In the genomic region with DNA sequence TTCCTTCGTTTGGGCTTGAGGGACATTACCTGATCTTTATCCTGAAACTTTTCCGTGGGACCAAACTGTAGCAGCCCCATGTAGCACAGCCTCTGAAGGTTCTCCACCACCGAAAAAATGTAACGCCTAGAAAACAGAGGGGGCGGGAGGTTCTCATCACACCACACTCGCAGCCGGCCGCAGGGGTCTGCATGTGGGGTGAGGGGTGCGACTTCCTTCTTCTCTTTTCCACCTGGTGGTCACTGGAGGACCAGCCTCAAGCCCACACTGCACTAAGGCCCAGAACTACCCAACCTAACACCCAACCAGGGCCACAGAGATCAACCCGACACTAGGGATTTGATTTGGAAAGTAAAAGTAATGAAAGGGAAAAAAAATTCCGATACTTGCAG, we compare ENCODE assay signal across 1 cellular context.
TF ChIP-seq lines count a peak whose summit lies in the region.

No MANE protein-coding gene starts in this region.

TF ChIP-seq in endothelial cell of umbilical vein, 7 proteins besides CTCF, POLR2A, EP300 and RAD21:
- TF ChIP-seq POLR2AphosphoS5 (IDR thresholded peaks at IDR 0.05; ENCODE audit: insufficient read depth, low read depth, low read length): no peak
- TF ChIP-seq MYC (IDR thresholded peaks at IDR 0.05; ENCODE audit: low read depth, low read length): no peak
- no peak for TF ChIP-seq EZH2 (IDR thresholded peaks at IDR 0.05; ENCODE audit: borderline replicate concordance, low read depth, low read length, severe bottlenecking)
- no peak for TF ChIP-seq FOS (IDR thresholded peaks at IDR 0.05; ENCODE audit: borderline replicate concordance, insufficient read depth, low read length)
- no peak for TF ChIP-seq JUN (IDR thresholded peaks at IDR 0.05; ENCODE audit: borderline replicate concordance, insufficient read depth, insufficient read length, low read depth)
- TF ChIP-seq GATA2 (IDR thresholded peaks at IDR 0.05; ENCODE audit: insufficient read depth, insufficient read length, low read depth, low read length): no peak
